ENCODE assay signal across 15 cellular contexts in genomic region chr2:186575856-186576255, GRCh38. TPM values are rescaled to one million over a fixed set of nuclear protein-coding genes. Genes with fewer than 3 reads are reported as not detected.
DNase-seq lines count a peak whose midpoint lies in the region; ATAC-seq and TF ChIP-seq lines count a peak whose summit lies in the region.
"Had no signal": no experiment of that assay in that cellular context is flagged by ENCODE, and none has a peak within 500 bp of the region (broad histone marks: within the 10 kb centered on the region; RNA-seq: fewer than 3 reads in every experiment).

No MANE protein-coding gene starts in this region.

- no peak for DNase-seq in GM23248
- DNase-seq in ascending aorta (ENCODE audit: low spot score in 2 of 2) = no peak
- DNase-seq in stomach = no peak
- DNase-seq in activated CD4-positive, alpha-beta T cell treated with anti-CD3 and anti-CD28 coated beads, Interleukin-2, amount 50 U/mL, for 4 hours = no peak
- DNase-seq in left cardiac atrium = no peak
- DNase-seq: activated CD4-positive, CD25-positive, alpha-beta regulatory T cell treated with anti-CD3 and anti-CD28 coated beads, Interleukin-2, amount 50 U/mL, for 72 hours; activated effector memory CD4-positive, alpha-beta T cell treated with anti-CD3 and anti-CD28 coated beads, Interleukin-2, amount 50 U/mL, for 16 hours; cortex of kidney; esophagus squamous epithelium; NCI-H187 treated with DMSO at 0.1 percent for 48 hours; T-helper 9 cell had no signal

- intact Hi-C loops in ascending aorta (cut with DNase I) (loop anchor here (1.0 kb wide), 1 partner anchor 14 kb away; the partner anchor contains the start of gene ITGAV), stomach (cut with DNase I; ENCODE audit: low total_unique reads) (no loop called here), left cardiac atrium (cut with DNase I) (no loop called here)

- H3K27me3 ChIP-seq in GM23248 (replicated peaks; ENCODE audit: insufficient read depth) = no peaks in the 10 kb centered on the region
- H3K27me3 ChIP-seq in ascending aorta = no peaks in the 10 kb centered on the region
- no peaks in the 10 kb centered on the region for H3K27me3 ChIP-seq in gastroesophageal sphincter
- no peaks in the 10 kb centered on the region for H3K27me3 ChIP-seq in stomach
- H3K27me3 ChIP-seq: esophagus squamous epithelium, pancreas had no signal

- no peaks in the 10 kb centered on the region for H3K79me2 ChIP-seq in GM23248 (ENCODE audit: insufficient read depth)

- no peak for ATAC-seq in gastroesophageal sphincter
- ATAC-seq in GM18505 (IDR thresholded peaks at IDR 0.05; ENCODE audit: unreplicated experiment) = no peak
- ATAC-seq in HG02798 (IDR thresholded peaks at IDR 0.05; ENCODE audit: poor library complexity, unreplicated experiment) = no peak
- ATAC-seq in left cardiac atrium = no peak

- H3K4me1 ChIP-seq in GM23248 (ENCODE audit: insufficient read depth) (peaks cover 25% of the 10 kb centered on the region), ascending aorta (peaks cover 10 to 19% of the 10 kb centered on the region in 2 donors), gastroesophageal sphincter (peaks cover 0 to 27% (median 6%) of the 10 kb centered on the region in 3 donors), stomach (peaks cover 0 to 31% (median 10%) of the 10 kb centered on the region in 4 donors)

- H3K4me3 ChIP-seq in GM23248 (no peak overlapping the region), ascending aorta (no peak overlapping the region), gastroesophageal sphincter (no peak overlapping the region), stomach (no peak overlapping the region)
- H3K4me3 ChIP-seq: esophagus squamous epithelium, pancreas had no signal

- H3K9me3 ChIP-seq in GM23248 (ENCODE audit: low read depth) (no peaks in the 10 kb centered on the region), ascending aorta (no peaks in the 10 kb centered on the region), gastroesophageal sphincter (no peaks in the 10 kb centered on the region), stomach (no peaks in the 10 kb centered on the region)
- H3K9me3 ChIP-seq: esophagus squamous epithelium, pancreas had no signal

- H4K20me1 ChIP-seq in GM23248 (ENCODE audit: insufficient read depth) = no peaks in the 10 kb centered on the region

- peaks cover 23% of the 10 kb centered on the region; the same call in 1 of the 2 replicates for H3F3A ChIP-seq in GM23248 (ENCODE audit: insufficient read depth)

- WGBS in GM23248 (ENCODE audit: low coverage in 1 of 2, low lambda C conversion rate in 2 of 2, missing lambda C conversion rate in 2 of 2), 2 experiments = 44 to 46% methylated on average over 1 of the region's 1 CpG
- WGBS in gastroesophageal sphincter (ENCODE audit: low coverage in 1 of 2), 2 donors = 29 to 63% methylated on average over 1 of the region's 1 CpG
- WGBS in stomach, 5 donors = 61 to 92% (median 74%) methylated on average over 1 of the region's 1 CpG

- no peaks in the 10 kb centered on the region for H3K9me2 ChIP-seq in GM23248 (ENCODE audit: insufficient read depth)

- no peak for TF ChIP-seq CTCF in ascending aorta (IDR thresholded peaks at IDR 0.05)
- no peak for TF ChIP-seq CTCF in gastroesophageal sphincter (IDR thresholded peaks at IDR 0.05)
- no peak for TF ChIP-seq CTCF in stomach (IDR thresholded peaks at IDR 0.05)

- in situ Hi-C loops in GM23248 (cut with MboI) = no loop called here

- H3K9ac ChIP-seq in GM23248 = no peak overlapping the region

- no peak overlapping the region for H2AFZ ChIP-seq in GM23248

- H3K36me3 ChIP-seq in GM23248 (ENCODE audit: low read depth) (no peaks in the 10 kb centered on the region), ascending aorta (no peaks in the 10 kb centered on the region), gastroesophageal sphincter (no peaks in the 10 kb centered on the region), stomach (no peaks in the 10 kb centered on the region)
- H3K36me3 ChIP-seq: esophagus squamous epithelium, pancreas had no signal

- no peak for TF ChIP-seq POLR2A in gastroesophageal sphincter (IDR thresholded peaks at IDR 0.05)
- no peak for TF ChIP-seq POLR2A in stomach (IDR thresholded peaks at IDR 0.05)
- no peak for TF ChIP-seq POLR2A in GM18505 (IDR thresholded peaks at IDR 0.05; ENCODE audit: borderline replicate concordance, extremely low read depth, insufficient read depth, insufficient read length)

- TF ChIP-seq EP300 in gastroesophageal sphincter (IDR thresholded peaks at IDR 0.05) (no peak), stomach (IDR thresholded peaks at IDR 0.05) (no peak)

- H3K27ac ChIP-seq in GM23248 = no peak overlapping the region; the same call in 1 of the 2 replicates
- H3K27ac ChIP-seq in ascending aorta = peak overlapping the region; percentile 59 to 80
- peak overlapping the region; percentile 44 to 74 (median 66) for H3K27ac ChIP-seq in gastroesophageal sphincter
- H3K27ac ChIP-seq in stomach = peak overlapping the region in 3 of 5 donors; percentile 45 to 71 (median 65)

- peak overlapping the region; percentile 11 for H3K4me2 ChIP-seq in GM23248 (ENCODE audit: unreplicated experiment)

RNA-seq across cellular contexts. Expression of gene ITGAV, which starts 14.0 kb away (rescaled TPM):
- total RNA-seq in GM23248 (2014; rRNA removed; shearing (Covaris generic)) = 233 and 250 TPM in 2 replicates
- polyA plus RNA-seq in GM23248 (2016; fragmentation: Nextera tagmentation; extraction: Ambion mirVana) (56.8 and 61.9 TPM in 2 replicates), stomach (10 to 100 TPM in 2 of 3 donors, 1 to 10 TPM in 1; 7.8 to 14.2 (median 11.7) TPM)
- total RNA-seq in ascending aorta (115 TPM), gastroesophageal sphincter (100 to 1,000 TPM; 100 to 127 (median 117) TPM), stomach (100 to 1,000 TPM in 4 of 5 donors, 10 to 100 TPM in 1; 46.9 to 393 (median 129) TPM), left cardiac atrium (100 to 1,000 TPM in 1 of 2 donors, 10 to 100 TPM in 1; 83.3 to 140 TPM)
